In genomic region chr4:83028976-83029375, GRCh38 we compare ENCODE assay signal across 30 cellular contexts.
"Had no signal": no experiment of that assay in that cellular context is flagged by ENCODE, and none has a peak within 500 bp of the region (broad histone marks: within the 10 kb centered on the region; RNA-seq: fewer than 3 reads in every experiment).

No MANE protein-coding gene starts in this region.

- DNase-seq: hypothalamus; immature natural killer cell; kidney; left colon; left lung; lower lobe of right lung; mammary epithelial cell; mesenchymal stem cell; naive thymus-derived CD8-positive, alpha-beta T cell; pancreas; posterior cingulate gyrus; stimulated activated CD4-positive, alpha-beta T cell treated with anti-CD3 and anti-CD28 coated beads, Interleukin-12 subunit alpha, Interleukin-12 subunit beta, amount 100 ng/mL, for 4 hours; stimulated activated CD4-positive, alpha-beta T cell treated with anti-CD3 and anti-CD28 coated beads, Interleukin-15, amount 100 ng/mL, for 24 hours; stimulated activated CD4-positive, alpha-beta T cell treated with anti-CD3 and anti-CD28 coated beads, Interleukin-2, amount 100 ng/mL, for 24 hours; stimulated activated CD4-positive, alpha-beta T cell treated with anti-CD3 and anti-CD28 coated beads, Interleukin-4, amount 100 ng/mL, for 24 hours; stimulated activated naive CD4-positive, alpha-beta T cell; tibial artery; trophoblast cell; upper lobe of right lung had no signal

- H3K27me3 Mint-ChIP-seq: stimulated activated naive CD8-positive, alpha-beta T cell treated with anti-CD3 and anti-CD28 coated beads, Interleukin-15, Interleukin-2, amounts not matched to agents 100 ng/mL and 50 ng/mL, for 24 hours had no signal

- H3K27me3 ChIP-seq: left lung, pancreas, right atrium auricular region, suprapubic skin, tibial artery, upper lobe of right lung had no signal

- H3K4me1 Mint-ChIP-seq: immature natural killer cell; nephron; neural progenitor cell; stimulated activated effector memory CD8-positive, alpha-beta T cell treated with anti-CD3 and anti-CD28 coated beads, Interleukin-12 subunit alpha, Interleukin-12 subunit beta, amount 100 ng/mL, for 72 hours had no signal

- H3K36me3 Mint-ChIP-seq: stimulated activated effector memory CD8-positive, alpha-beta T cell treated with anti-CD3 and anti-CD28 coated beads, Interleukin-12 subunit alpha, Interleukin-12 subunit beta, amount 100 ng/mL, for 72 hours had no signal

- FAIRE-seq: islet of Langerhans, kidney, pancreas, urothelium cell line had no signal

- H2AFZ ChIP-seq: neural progenitor cell had no signal

- H3K27ac ChIP-seq: left lung, lower lobe of right lung, neural progenitor cell, pancreas, right atrium auricular region, skin epidermis, suprapubic skin, thoracic aorta, tibial artery, upper lobe of right lung had no signal

- H3K9me3 ChIP-seq: pancreas, thoracic aorta, upper lobe of right lung had no signal

- H3K4me2 ChIP-seq: neural progenitor cell had no signal

- H3K9me3 Mint-ChIP-seq: stimulated activated effector memory CD8-positive, alpha-beta T cell treated with anti-CD3 and anti-CD28 coated beads, Interleukin-12 subunit alpha, Interleukin-12 subunit beta, amount 100 ng/mL, for 72 hours had no signal

- H3K4me3 ChIP-seq: left lung, lower lobe of right lung, neural progenitor cell, pancreas, right atrium auricular region, skin epidermis, suprapubic skin, thoracic aorta, tibial artery, upper lobe of right lung had no signal

- H3K27ac Mint-ChIP-seq: immature natural killer cell; nephron; neural progenitor cell; stimulated activated effector memory CD8-positive, alpha-beta T cell treated with anti-CD3 and anti-CD28 coated beads, Interleukin-12 subunit alpha, Interleukin-12 subunit beta, amount 100 ng/mL, for 72 hours; stimulated activated naive CD8-positive, alpha-beta T cell treated with anti-CD3 and anti-CD28 coated beads, Interleukin-15, Interleukin-2, amounts not matched to agents 100 ng/mL and 50 ng/mL, for 24 hours had no signal

- H3K4me1 ChIP-seq: left lung, lower lobe of right lung, neural progenitor cell, pancreas, right atrium auricular region, tibial artery, upper lobe of right lung had no signal

- H3K4me3 Mint-ChIP-seq: immature natural killer cell; naive thymus-derived CD8-positive, alpha-beta T cell; nephron; neural progenitor cell; stimulated activated effector memory CD8-positive, alpha-beta T cell treated with anti-CD3 and anti-CD28 coated beads, Interleukin-12 subunit alpha, Interleukin-12 subunit beta, amount 100 ng/mL, for 72 hours; stimulated activated naive CD8-positive, alpha-beta T cell treated with anti-CD3 and anti-CD28 coated beads, Interleukin-15, Interleukin-2, amounts not matched to agents 100 ng/mL and 50 ng/mL, for 24 hours had no signal

- H3K36me3 ChIP-seq: left lung, lower lobe of right lung, neural progenitor cell, pancreas, right atrium auricular region, suprapubic skin, thoracic aorta, tibial artery, upper lobe of right lung had no signal

- ATAC-seq: left colon; left lung; lower lobe of right lung; naive thymus-derived CD8-positive, alpha-beta T cell; pancreas; sciatic nerve; stimulated activated effector memory CD8-positive, alpha-beta T cell treated with anti-CD3 and anti-CD28 coated beads, Interleukin-12 subunit alpha, Interleukin-12 subunit beta, amount 100 ng/mL, for 72 hours; upper lobe of right lung had no signal

- H3K9ac ChIP-seq: neural progenitor cell had no signal
